In genomic region chr10:49700211-49700610, GRCh38 we compare ENCODE assay signal across 32 cellular contexts. TPM values are rescaled to one million over a fixed set of nuclear protein-coding genes. Genes with fewer than 3 reads are reported as not detected.
"Had no signal": no experiment of that assay in that cellular context is flagged by ENCODE, and none has a peak within 500 bp of the region (broad histone marks: within the 10 kb centered on the region; RNA-seq: fewer than 3 reads in every experiment).

No MANE protein-coding gene starts in this region.

- H3K4me1 Mint-ChIP-seq: stimulated activated effector memory CD8-positive, alpha-beta T cell treated with anti-CD3 and anti-CD28 coated beads, Interleukin-12 subunit alpha, Interleukin-12 subunit beta, amount 100 ng/mL, for 72 hours; stimulated activated memory B cell treated with anti-CD40 and anti-IgM and Interleukin-4, amounts not matched to agents 10 μg/mL and 1 μg/mL and 100 μg/mL, for 72 hours; stimulated activated naive B cell treated with anti-CD40 and anti-IgM and Interleukin-4, amounts not matched to agents 10 μg/mL and 1 μg/mL and 100 μg/mL, for 72 hours; stimulated activated naive CD8-positive, alpha-beta T cell treated with anti-CD3 and anti-CD28 coated beads, Interleukin-15, amount 100 ng/mL, for 72 hours had no signal

- H3K27ac ChIP-seq: stomach, suprapubic skin, testis, thoracic aorta, thyroid gland, tibial artery, tibial nerve, transverse colon, upper lobe of left lung, upper lobe of right lung, uterus, vagina had no signal

- DNase-seq: stimulated activated CD4-positive, alpha-beta T cell treated with anti-CD3 and anti-CD28 coated beads, Interleukin-2, amount 100 ng/mL, for 48 hours; stimulated activated CD4-positive, alpha-beta T cell treated with anti-CD3 and anti-CD28 coated beads, Interleukin-4, amount 100 ng/mL, for 1 hour; stimulated activated CD4-positive, alpha-beta T cell treated with anti-CD3 and anti-CD28 coated beads, Interleukin-4, amount 100 ng/mL, for 24 hours; stimulated activated CD4-positive, alpha-beta T cell treated with anti-CD3 and anti-CD28 coated beads, Interleukin-4, amount 100 ng/mL, for 4 hours; stimulated activated CD8-positive, alpha-beta memory T cell treated with anti-CD3 and anti-CD28 coated beads, Interleukin-4, amount 100 ng/mL, for 48 hours; stimulated activated naive B cell treated with anti-CD40 and anti-IgM and Interleukin-4, amounts not matched to agents 10 μg/mL and 1 μg/mL and 100 μg/mL, for 72 hours; stimulated activated naive CD4-positive, alpha-beta T cell; stimulated activated naive CD4-positive, alpha-beta T cell treated with Interleukin-2 at 50 U/mL for 16 hours; stimulated activated naive CD8-positive, alpha-beta T cell treated with anti-CD3 and anti-CD28 coated beads, Interleukin-15, amount 100 ng/mL, for 72 hours; stimulated activated naive CD8-positive, alpha-beta T cell treated with anti-CD3 and anti-CD28 coated beads, Interleukin-15, Interleukin-2, amounts not matched to agents 100 U/mL and 50 U/mL, for 24 hours; stomach; substantia nigra; testis; thyroid gland; tibial artery; transverse colon; trophoblast cell; upper lobe of left lung; upper lobe of right lung; uterus had no signal

- ATAC-seq: stimulated activated effector memory CD8-positive, alpha-beta T cell treated with anti-CD3 and anti-CD28 coated beads, Interleukin-12 subunit alpha, Interleukin-12 subunit beta, amount 100 ng/mL, for 72 hours; stimulated activated memory B cell treated with anti-CD40 and anti-IgM and Interleukin-4, amounts not matched to agents 10 μg/mL and 1 μg/mL and 100 μg/mL, for 72 hours; stimulated activated naive B cell treated with anti-CD40 and anti-IgM and Interleukin-4, amounts not matched to agents 10 μg/mL and 1 μg/mL and 100 μg/mL, for 72 hours; stimulated activated naive CD8-positive, alpha-beta T cell treated with anti-CD3 and anti-CD28 coated beads, Interleukin-15, amount 100 ng/mL, for 72 hours; stimulated activated naive CD8-positive, alpha-beta T cell treated with anti-CD3 and anti-CD28 coated beads, Interleukin-15, Interleukin-2, amounts not matched to agents 100 U/mL and 50 U/mL, for 24 hours; upper lobe of right lung had no signal

- H3K36me3 ChIP-seq: stomach, suprapubic skin, thoracic aorta, thyroid gland, tibial artery, tibial nerve, transverse colon, upper lobe of left lung, upper lobe of right lung, uterus, vagina had no signal

- H3K4me1 ChIP-seq: stomach, suprapubic skin, testis, thyroid gland, tibial artery, tibial nerve, transverse colon, upper lobe of left lung, upper lobe of right lung, uterus, vagina had no signal

- H3K4me3 ChIP-seq: stomach, suprapubic skin, testis, thoracic aorta, thyroid gland, tibial artery, tibial nerve, transverse colon, upper lobe of left lung, upper lobe of right lung, uterus, vagina had no signal

- H3K4me3 Mint-ChIP-seq: stimulated activated effector memory CD8-positive, alpha-beta T cell treated with anti-CD3 and anti-CD28 coated beads, Interleukin-12 subunit alpha, Interleukin-12 subunit beta, amount 100 ng/mL, for 72 hours; stimulated activated memory B cell treated with anti-CD40 and anti-IgM and Interleukin-4, amounts not matched to agents 10 μg/mL and 1 μg/mL and 100 μg/mL, for 72 hours; stimulated activated naive B cell treated with anti-CD40 and anti-IgM and Interleukin-4, amounts not matched to agents 10 μg/mL and 1 μg/mL and 100 μg/mL, for 72 hours; stimulated activated naive CD8-positive, alpha-beta T cell treated with anti-CD3 and anti-CD28 coated beads, Interleukin-15, amount 100 ng/mL, for 72 hours; stimulated activated naive CD8-positive, alpha-beta T cell treated with anti-CD3 and anti-CD28 coated beads, Interleukin-15, Interleukin-2, amounts not matched to agents 100 ng/mL and 50 ng/mL, for 24 hours; type B pancreatic cell had no signal

- H3K9me3 ChIP-seq: suprapubic skin, testis, thoracic aorta, thyroid gland, tibial artery, tibial nerve, transverse colon, upper lobe of left lung, upper lobe of right lung, uterus, vagina had no signal

- H3K27me3 ChIP-seq: suprapubic skin, testis, thyroid gland, tibial artery, tibial nerve, transverse colon, upper lobe of left lung, upper lobe of right lung, uterus, vagina had no signal

- H3K27ac Mint-ChIP-seq: stimulated activated effector memory CD8-positive, alpha-beta T cell treated with anti-CD3 and anti-CD28 coated beads, Interleukin-12 subunit alpha, Interleukin-12 subunit beta, amount 100 ng/mL, for 72 hours; stimulated activated memory B cell treated with anti-CD40 and anti-IgM and Interleukin-4, amounts not matched to agents 10 μg/mL and 1 μg/mL and 100 μg/mL, for 72 hours; stimulated activated naive B cell treated with anti-CD40 and anti-IgM and Interleukin-4, amounts not matched to agents 10 μg/mL and 1 μg/mL and 100 μg/mL, for 72 hours; stimulated activated naive CD8-positive, alpha-beta T cell treated with anti-CD3 and anti-CD28 coated beads, Interleukin-15, amount 100 ng/mL, for 72 hours; stimulated activated naive CD8-positive, alpha-beta T cell treated with anti-CD3 and anti-CD28 coated beads, Interleukin-15, Interleukin-2, amounts not matched to agents 100 ng/mL and 50 ng/mL, for 24 hours; type B pancreatic cell had no signal

- H3K36me3 Mint-ChIP-seq: stimulated activated effector memory CD8-positive, alpha-beta T cell treated with anti-CD3 and anti-CD28 coated beads, Interleukin-12 subunit alpha, Interleukin-12 subunit beta, amount 100 ng/mL, for 72 hours; stimulated activated memory B cell treated with anti-CD40 and anti-IgM and Interleukin-4, amounts not matched to agents 10 μg/mL and 1 μg/mL and 100 μg/mL, for 72 hours; stimulated activated naive B cell treated with anti-CD40 and anti-IgM and Interleukin-4, amounts not matched to agents 10 μg/mL and 1 μg/mL and 100 μg/mL, for 72 hours; type B pancreatic cell had no signal

- H3K9me3 Mint-ChIP-seq: stimulated activated effector memory CD8-positive, alpha-beta T cell treated with anti-CD3 and anti-CD28 coated beads, Interleukin-12 subunit alpha, Interleukin-12 subunit beta, amount 100 ng/mL, for 72 hours; stimulated activated naive B cell treated with anti-CD40 and anti-IgM and Interleukin-4, amounts not matched to agents 10 μg/mL and 1 μg/mL and 100 μg/mL, for 72 hours; stimulated activated naive CD8-positive, alpha-beta T cell treated with anti-CD3 and anti-CD28 coated beads, Interleukin-15, amount 100 ng/mL, for 72 hours; stimulated activated naive CD8-positive, alpha-beta T cell treated with anti-CD3 and anti-CD28 coated beads, Interleukin-15, Interleukin-2, amounts not matched to agents 100 ng/mL and 50 ng/mL, for 24 hours; type B pancreatic cell had no signal

RNA-seq across cellular contexts. Expression of gene C10orf53, which starts 20.8 kb away (rescaled TPM):
- total RNA-seq: stomach, subcutaneous adipose tissue, suprapubic skin, temporal lobe, thoracic aorta, thyroid gland, tibial nerve, transverse colon, upper lobe of left lung, upper lobe of right lung, ureter, urinary bladder, uterus, vagina had no signal
